In the genomic region with DNA sequence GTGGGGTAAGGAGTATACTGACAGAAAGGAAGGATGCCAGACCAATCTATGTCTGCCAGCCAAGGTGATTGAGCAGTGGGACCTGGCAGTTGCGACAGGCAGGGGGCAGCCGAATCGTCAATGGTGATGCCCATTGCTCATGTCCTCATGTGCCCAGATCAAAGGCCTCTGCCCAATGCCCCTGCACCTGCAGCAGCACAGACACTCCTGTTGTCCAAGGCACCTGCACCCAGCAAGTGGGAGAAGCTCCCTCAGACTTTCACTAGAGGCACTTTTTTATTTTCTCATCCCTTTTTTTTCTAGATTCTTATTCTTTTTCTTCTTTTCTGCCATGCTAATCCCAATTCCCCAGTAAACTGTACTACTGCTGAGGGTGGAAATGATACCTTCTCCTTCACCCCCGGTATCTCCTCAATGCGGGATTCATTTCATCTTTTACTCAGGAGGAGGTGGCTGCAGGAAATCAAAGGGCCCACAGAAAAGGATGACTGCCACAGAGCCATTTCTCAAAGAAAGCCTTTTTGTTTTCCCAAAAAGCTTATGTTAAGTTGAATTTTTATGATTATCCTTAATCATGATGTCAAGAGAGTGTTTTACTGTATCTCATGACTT, we compare ENCODE assay signal across 1 cellular context.
TF ChIP-seq lines count a peak whose summit lies in the region.

No MANE protein-coding gene starts in this region.

TF ChIP-seq in H1, 55 proteins besides CTCF, POLR2A, EP300 and RAD21:
- TF ChIP-seq EGR1 (IDR thresholded peaks at IDR 0.05; ENCODE audit: borderline replicate concordance, low read depth, low read length) (no peak), KDM1A (IDR thresholded peaks at IDR 0.05; ENCODE audit: borderline replicate concordance, low read length) (no peak), TAF1 (IDR thresholded peaks at IDR 0.05; ENCODE audit: low read depth, low read length) (no peak), TBP (IDR thresholded peaks at IDR 0.05; ENCODE audit: low read depth, low read length) (0 out of 2 replicates have a peak, but pooled peaks have one; percentile 23), POLR2AphosphoS5 (IDR thresholded peaks at IDR 0.05; ENCODE audit: low read depth, low read length) (0 out of 2 replicates have a peak, but pooled peaks have one; percentile 28), TAF7 (optimal IDR thresholded peaks at IDR 0.05; ENCODE audit: borderline replicate concordance, low read depth, low read length) (peak; percentile 92)
